In genomic region chr11:20444537-20444936, GRCh38 we compare ENCODE assay signal across 22 cellular contexts.
"Had no signal": no experiment of that assay in that cellular context is flagged by ENCODE, and none has a peak within 500 bp of the region (broad histone marks: within the 10 kb centered on the region; RNA-seq: fewer than 3 reads in every experiment).

No MANE protein-coding gene starts in this region.

- H3K4me1 ChIP-seq: neural progenitor cell, psoas muscle, stomach had no signal

- H3K4me3 ChIP-seq: cardiac muscle cell, hepatocyte, neural progenitor cell, psoas muscle, smooth muscle cell, stomach had no signal

- H3K27me3 ChIP-seq: cardiac muscle cell, hepatocyte, neural progenitor cell, stomach had no signal

- H3K27ac ChIP-seq: cardiac muscle cell, epithelial cell of prostate, hepatocyte, neural progenitor cell, psoas muscle, stomach had no signal

- H3K9ac ChIP-seq: neural progenitor cell had no signal

- H3K79me2 ChIP-seq: hepatocyte had no signal

- DNase-seq: activated B cell treated with CpG ODN at 0.5 μM for 24 hours; activated CD4-positive, alpha-beta memory T cell treated with anti-CD3 and anti-CD28 coated beads, Interleukin-2, amount 10 ng/mL, durations not matched to agents 7 days and 5 days; activated CD4-positive, alpha-beta T cell treated with anti-CD3 and anti-CD28 coated beads for 4 hours; activated CD8-positive, alpha-beta memory T cell treated with anti-CD3 and anti-CD28 coated beads, Interleukin-2, amount 10 ng/mL, durations not matched to agents 7 days and 5 days; activated naive CD4-positive, alpha-beta T cell; activated naive CD8-positive, alpha-beta T cell treated with anti-CD3 and anti-CD28 coated beads for 36 hours; amniotic stem cell; foreskin fibroblast; left cardiac atrium; mesendoderm; naive thymus-derived CD4-positive, alpha-beta T cell; psoas muscle; stimulated activated CD4-positive, alpha-beta T cell treated with anti-CD3 and anti-CD28 coated beads, Interleukin-4, amount 100 ng/mL, for 1 hour; stomach had no signal

- H3K9me3 ChIP-seq: psoas muscle, stomach had no signal

- H3K4me2 ChIP-seq: hepatocyte, neural progenitor cell, smooth muscle cell had no signal

- H2AFZ ChIP-seq: hepatocyte, neural progenitor cell had no signal

- H3K36me3 ChIP-seq: cardiac muscle cell, neural progenitor cell had no signal

- FAIRE-seq: islet of Langerhans had no signal

- ATAC-seq: activated CD8-positive, alpha-beta memory T cell treated with anti-CD3 and anti-CD28 coated beads, Interleukin-2, amount 10 ng/mL, durations not matched to agents 7 days and 5 days; left cardiac atrium; naive thymus-derived CD4-positive, alpha-beta T cell; psoas muscle; sciatic nerve; stimulated activated effector memory CD8-positive, alpha-beta T cell treated with anti-CD3 and anti-CD28 coated beads, Interleukin-12 subunit alpha, Interleukin-12 subunit beta, amount 100 ng/mL, for 72 hours had no signal
